ENCODE assay signal across 1 cellular context in the genomic region with DNA sequence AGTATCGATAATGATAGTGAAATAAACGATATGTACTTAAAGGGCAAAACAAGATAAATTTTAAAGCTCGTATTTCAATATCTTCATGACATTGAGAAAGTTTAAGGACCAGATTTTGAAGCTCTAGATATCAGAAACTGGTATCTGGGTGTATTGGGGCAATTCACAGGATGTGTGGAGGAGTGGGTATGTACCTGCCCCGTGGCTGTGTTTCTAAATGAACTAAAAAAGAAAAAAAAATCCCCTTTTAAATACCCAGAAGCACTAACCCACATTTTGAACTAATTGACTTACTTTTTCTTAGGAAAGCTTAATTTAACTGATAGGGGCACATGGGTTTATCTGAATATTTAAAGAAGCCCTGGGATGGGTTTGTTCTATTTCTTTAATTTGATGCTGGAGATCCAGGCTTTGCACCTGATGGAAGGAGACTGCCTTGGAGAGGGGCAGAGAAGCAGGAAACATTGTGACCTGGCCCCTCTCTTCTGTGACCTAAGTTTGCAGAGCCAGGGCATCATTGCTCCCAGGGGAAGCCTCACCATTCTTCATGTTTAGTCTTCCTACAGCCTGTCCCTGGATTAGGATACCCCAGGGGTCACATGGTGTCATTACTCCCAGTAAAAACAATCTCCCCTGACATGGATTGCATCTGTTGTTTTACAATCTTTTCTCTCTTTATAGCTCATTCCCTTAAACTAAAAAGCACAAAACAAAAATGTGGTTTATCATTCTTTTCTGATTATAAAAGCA.
TF ChIP-seq lines count a peak whose summit lies in the region.

No MANE protein-coding gene starts in this region.

TF ChIP-seq in HCT116, 20 proteins besides CTCF, POLR2A, EP300 and RAD21 (continued from another document):
- TF ChIP-seq YY1 (IDR thresholded peaks at IDR 0.05; ENCODE audit: extremely low read depth, insufficient replicate concordance, low read depth, low read length) (no peak), CEBPB (IDR thresholded peaks at IDR 0.05; ENCODE audit: low read depth) (no peak)
